Comparison of ENCODE assay signal across 26 cellular contexts in genomic region chrX:103805860-103806259, GRCh38. TPM values are rescaled to one million over a fixed set of nuclear protein-coding genes. Genes with fewer than 3 reads are reported as not detected.
"Had no signal": no experiment of that assay in that cellular context is flagged by ENCODE, and none has a peak within 500 bp of the region (broad histone marks: within the 10 kb centered on the region; RNA-seq: fewer than 3 reads in every experiment).

No MANE protein-coding gene starts in this region.

- H3K4me3 ChIP-seq: neural progenitor cell, ovary, psoas muscle, skin epidermis, stomach, thoracic aorta, thyroid gland, tibial nerve, upper lobe of left lung, vagina had no signal

- DNase-seq: natural killer cell; occipital lobe; ovary; posterior cingulate gyrus; psoas muscle; right cardiac atrium; stimulated activated CD4-positive, alpha-beta T cell treated with anti-CD3 and anti-CD28 coated beads, Interleukin-15, amount 100 ng/mL, for 24 hours; stimulated activated CD4-positive, alpha-beta T cell treated with anti-CD3 and anti-CD28 coated beads, Interleukin-2, amount 100 ng/mL, for 24 hours; stimulated activated CD4-positive, alpha-beta T cell treated with anti-CD3 and anti-CD28 coated beads, Interleukin-2, amount 100 ng/mL, for 48 hours; stimulated activated CD4-positive, alpha-beta T cell treated with anti-CD3 and anti-CD28 coated beads, Interleukin-4, amount 100 ng/mL, for 24 hours; stimulated activated naive B cell treated with anti-CD40 and anti-IgM and Interleukin-4, amounts not matched to agents 10 μg/mL and 1 μg/mL and 100 μg/mL, for 72 hours; stimulated activated naive CD4-positive, alpha-beta T cell treated with Interleukin-2 at 50 U/mL for 16 hours; stomach; thyroid gland; trophoblast cell; upper lobe of left lung had no signal

- H3K9ac ChIP-seq: neural progenitor cell, parathyroid adenoma had no signal

- H3K4me2 ChIP-seq: neural progenitor cell had no signal

- ATAC-seq: natural killer cell; psoas muscle; right cardiac atrium; sciatic nerve; stimulated activated effector memory CD8-positive, alpha-beta T cell treated with anti-CD3 and anti-CD28 coated beads, Interleukin-12 subunit alpha, Interleukin-12 subunit beta, amount 100 ng/mL, for 72 hours; stimulated activated naive B cell treated with anti-CD40 and anti-IgM and Interleukin-4, amounts not matched to agents 10 μg/mL and 1 μg/mL and 100 μg/mL, for 72 hours had no signal

- H2AFZ ChIP-seq: neural progenitor cell, parathyroid adenoma had no signal

- FAIRE-seq: urothelium cell line had no signal

- H3K27me3 ChIP-seq: neural progenitor cell, ovary, thyroid gland, upper lobe of left lung, vagina had no signal

- H3K36me3 ChIP-seq: neural progenitor cell, ovary, stomach, thoracic aorta, thyroid gland, tibial nerve, upper lobe of left lung, vagina had no signal

- H3K27ac ChIP-seq: neural progenitor cell, ovary, parathyroid adenoma, psoas muscle, skin epidermis, stomach, thoracic aorta, thyroid gland, tibial nerve, upper lobe of left lung, vagina had no signal

- H3K4me1 ChIP-seq: neural progenitor cell, parathyroid adenoma, psoas muscle, stomach, thyroid gland, tibial nerve, upper lobe of left lung, vagina had no signal

- H3K79me2 ChIP-seq: parathyroid adenoma had no signal

- H3K9me3 ChIP-seq: ovary, psoas muscle, stomach, thoracic aorta, thyroid gland, tibial nerve, upper lobe of left lung, vagina had no signal

RNA-seq across cellular contexts. Expression of gene PLP1, which starts 29.2 kb away (rescaled TPM):
- total RNA-seq: natural killer cell, renal cortical epithelial cell had no signal
